In genomic region chr13:43331676-43332075, GRCh38 we compare ENCODE assay signal across 17 cellular contexts.
A peak's percentile ranks its signal among the peaks of the same experiment; 100 is the strongest.
DNase-seq lines count a peak whose midpoint lies in the region; ATAC-seq and TF ChIP-seq lines count a peak whose summit lies in the region.
"Had no signal": no experiment of that assay in that cellular context is flagged by ENCODE, and none has a peak within 500 bp of the region (broad histone marks: within the 10 kb centered on the region; RNA-seq: fewer than 3 reads in every experiment).

No MANE protein-coding gene starts in this region.

- in situ Hi-C loops in transverse colon (cut with MboI; ENCODE audit: low pct_ligation_motif_present in 1 of 4, low pct_unique_long_range_greater_than_20kb in 1 of 4, low sequenced_read_pairs in 3 of 4), result no loop called here

- peaks cover 16% of the 10 kb centered on the region for H3K4me1 Mint-ChIP-seq in nephron progenitor cell
- H3K4me1 Mint-ChIP-seq in T-cell, result no peaks in the 10 kb centered on the region

- no peaks in the 10 kb centered on the region for H3K27me3 ChIP-seq in transverse colon
- no peaks in the 10 kb centered on the region for H3K27me3 ChIP-seq in effector memory CD4-positive, alpha-beta T cell (replicated peaks; ENCODE audit: control insufficient read depth, insufficient read depth, low read length, poor library complexity, severe bottlenecking)
- H3K27me3 ChIP-seq: adrenal gland, tibial nerve had no signal

- H3K4me3 ChIP-seq in fibroblast of mammary gland (ENCODE audit: control insufficient read depth, low read depth, low read length) (no peak overlapping the region), transverse colon (no peak overlapping the region)
- H3K4me3 ChIP-seq in effector memory CD4-positive, alpha-beta T cell (ENCODE audit: insufficient read depth, low read depth, low read length, poor library complexity, severe bottlenecking), result no peak overlapping the region
- H3K4me3 ChIP-seq: adrenal gland, tibial nerve had no signal

- CTCF ChIA-PET in T-cell (lab: Charles Lee), result no interaction called here

- no peaks in the 10 kb centered on the region for H3K9me3 ChIP-seq in transverse colon
- H3K9me3 ChIP-seq in effector memory CD4-positive, alpha-beta T cell (ENCODE audit: control insufficient read depth, low read length), result no peaks in the 10 kb centered on the region
- H3K9me3 ChIP-seq: adrenal gland, tibial nerve had no signal

- TF ChIP-seq EP300 in transverse colon (IDR thresholded peaks at IDR 0.05; ENCODE audit: low read depth), result no peak

- H3K27ac Mint-ChIP-seq in nephron progenitor cell, result peak overlapping the region; percentile 55
- H3K27ac Mint-ChIP-seq in T-cell, result no peak overlapping the region
- H3K27ac Mint-ChIP-seq: activated T-helper 1 cell treated with anti-CD3 and anti-CD28 coated beads, Interleukin-12 subunit alpha, Interleukin-12 subunit beta, Interleukin-2, Interleukin-4 antibody, amounts not matched to agents 30 ng/mL and 10 ng/mL and 1 ng/mL, durations not matched to agents 14 hours and 24 hours and 36 hours; CD4-positive, alpha-beta T cell had no signal

- POLR2A ChIA-PET in T-cell (lab: Charles Lee), result no interaction called here

- H3K36me3 Mint-ChIP-seq in nephron progenitor cell (ENCODE audit: low read depth), result no peaks in the 10 kb centered on the region
- H3K36me3 Mint-ChIP-seq in T-cell, result no peaks in the 10 kb centered on the region
- H3K36me3 Mint-ChIP-seq: naive B cell had no signal

- ATAC-seq in Right ventricle myocardium superior (ENCODE audit: poor library complexity), result no peak
- ATAC-seq in T-cell (replicated peaks in 1 of 4), result no peak

- no peak for TF ChIP-seq POLR2A in transverse colon (IDR thresholded peaks at IDR 0.05)

- TF ChIP-seq CTCF in fibroblast of mammary gland (conservative IDR thresholded peaks at IDR 0.05; ENCODE audit: control insufficient read depth, insufficient read depth, low read depth, low read length) (no peak), nephron progenitor cell (IDR thresholded peaks at IDR 0.05) (no peak), transverse colon (IDR thresholded peaks at IDR 0.05) (no peak)

- peaks cover 0 to 3% (median 0%) of the 10 kb centered on the region in 4 donors for H3K4me1 ChIP-seq in transverse colon
- no peaks in the 10 kb centered on the region for H3K4me1 ChIP-seq in effector memory CD4-positive, alpha-beta T cell (ENCODE audit: control insufficient read depth, insufficient read depth, low read length, poor library complexity, severe bottlenecking)
- H3K4me1 ChIP-seq: adrenal gland had no signal

- H3K27me3 Mint-ChIP-seq in nephron progenitor cell (ENCODE audit: low read depth, poor library complexity), result peaks cover 4% of the 10 kb centered on the region
- peaks cover 0 to 1% of the 10 kb centered on the region in 2 donors for H3K27me3 Mint-ChIP-seq in T-cell
- H3K27me3 Mint-ChIP-seq: naive B cell had no signal

- H3K36me3 ChIP-seq in transverse colon, result no peaks in the 10 kb centered on the region
- H3K36me3 ChIP-seq in effector memory CD4-positive, alpha-beta T cell (ENCODE audit: control insufficient read depth, insufficient read depth, low read length), result no peaks in the 10 kb centered on the region
- H3K36me3 ChIP-seq: adrenal gland, tibial nerve had no signal

- intact Hi-C loops in transverse colon (cut with DNase I; ENCODE audit: low total_unique reads), result no loop called here
- intact Hi-C loops in Right ventricle myocardium superior (cut with DNase I), result no loop called here

- WGBS in transverse colon (ENCODE audit: low coverage in 1 of 2), 2 donors, result 27 to 61% methylated on average over 4 to 6 of the region's 6 CpGs

- no peaks in the 10 kb centered on the region for H3K9me3 Mint-ChIP-seq in nephron progenitor cell
- no peaks in the 10 kb centered on the region for H3K9me3 Mint-ChIP-seq in T-cell
- H3K9me3 Mint-ChIP-seq: activated T-helper 1 cell treated with anti-CD3 and anti-CD28 coated beads, Interleukin-12 subunit alpha, Interleukin-12 subunit beta, Interleukin-2, Interleukin-4 antibody, amounts not matched to agents 30 ng/mL and 10 ng/mL and 1 ng/mL, durations not matched to agents 14 hours and 24 hours and 36 hours; CD4-positive, alpha-beta T cell; naive B cell had no signal

- peak overlapping the region in 3 of 4 donors; percentile 5 to 45 (median 39) for H3K27ac ChIP-seq in transverse colon
- no peak overlapping the region for H3K27ac ChIP-seq in effector memory CD4-positive, alpha-beta T cell (ENCODE audit: insufficient read depth, low read length, poor library complexity, severe bottlenecking)
- H3K27ac ChIP-seq: adrenal gland, tibial nerve had no signal

- DNase-seq in NCI-H345 (lab: John Stamatoyannopoulos, UW), result peak; percentile 19
- DNase-seq in NCI-H345 treated with DMSO at 0.1 percent for 48 hours (lab: John Stamatoyannopoulos, UW; ENCODE audit: unreplicated experiment), result no peak
- DNase-seq in fibroblast of mammary gland (ENCODE audit: low read depth), result peak; percentile 2
- no peak for DNase-seq in nephron progenitor cell
- no peak for DNase-seq in transverse colon
- no peak for DNase-seq in effector memory CD4-positive, alpha-beta T cell
- DNase-seq in Right ventricle myocardium superior, result no peak
- DNase-seq in T-cell, result no peak
- DNase-seq: activated CD4-positive, alpha-beta T cell treated with anti-CD3 and anti-CD28 coated beads, Interleukin-2, amount 50 U/mL, for 48 hours; adrenal gland; CD4-positive, alpha-beta T cell; dermis blood vessel endothelial cell; naive B cell; NCI-H1436 treated with DMSO at 0.1 percent for 48 hours; NCI-H510A had no signal

- H3K4me3 Mint-ChIP-seq in nephron progenitor cell, result no peak overlapping the region
- no peak overlapping the region for H3K4me3 Mint-ChIP-seq in T-cell
- H3K4me3 Mint-ChIP-seq: activated T-helper 1 cell treated with anti-CD3 and anti-CD28 coated beads, Interleukin-12 subunit alpha, Interleukin-12 subunit beta, Interleukin-2, Interleukin-4 antibody, amounts not matched to agents 30 ng/mL and 10 ng/mL and 1 ng/mL, durations not matched to agents 14 hours and 24 hours and 36 hours; CD4-positive, alpha-beta T cell had no signal

Comparison
In these comparisons a context has a peak if more than half of its experiments do, and no peak if none do; other contexts are left out.
1. DNase-seq: peak in NCI-H345 (single experiment) and fibroblast of mammary gland (single experiment); none in NCI-H345 treated with DMSO at 0.1 percent for 48 hours (single experiment), nephron progenitor cell (single experiment), transverse colon (single experiment), effector memory CD4-positive, alpha-beta T cell (0 of 3), Right ventricle myocardium superior (single experiment) and T-cell (0 of 34).